Comparison of ENCODE assay signal across 8 cellular contexts in the genomic region with DNA sequence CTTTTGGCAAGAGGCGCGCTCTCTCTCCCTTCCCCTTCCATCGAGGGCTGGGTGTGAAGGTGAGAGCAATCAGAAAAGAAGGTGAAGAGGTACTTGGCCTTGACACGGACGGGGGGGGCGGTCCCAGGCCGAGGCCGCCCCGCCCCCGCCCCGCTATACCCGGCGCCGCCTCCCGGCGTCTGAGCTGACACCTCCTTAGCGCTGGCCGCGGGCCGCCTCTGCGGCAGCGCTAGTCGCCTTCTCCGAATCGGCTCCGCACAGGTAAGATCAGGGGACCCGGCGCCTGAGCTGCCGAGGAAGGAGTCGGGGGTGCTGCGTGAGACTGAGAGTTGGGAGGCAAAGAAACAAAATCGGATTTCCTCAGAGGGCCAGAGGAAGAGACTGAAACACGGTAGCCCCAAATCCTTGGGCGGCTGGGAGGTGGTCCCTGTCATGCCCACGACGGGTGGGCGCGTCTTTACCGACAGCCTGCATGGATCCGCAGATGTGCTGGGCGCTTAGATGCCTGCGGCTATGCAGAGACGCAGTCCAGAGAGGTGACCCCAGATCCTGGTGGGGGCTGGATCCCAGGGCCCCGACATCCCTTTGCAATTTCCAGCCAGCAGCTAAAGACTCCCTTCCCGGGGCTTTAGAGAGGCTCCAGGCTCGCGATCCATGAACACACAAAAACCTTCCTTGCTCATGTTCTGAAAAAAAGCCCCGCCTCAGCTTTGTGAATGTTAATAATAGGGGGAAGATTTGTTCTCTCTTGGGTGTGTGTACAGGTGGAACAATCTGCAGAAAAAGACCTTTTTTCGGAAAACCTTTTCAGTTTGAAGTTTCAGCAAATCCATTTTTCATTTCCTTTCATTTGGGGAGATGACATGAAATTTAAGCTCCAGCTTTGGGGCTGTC. TPM values are rescaled to one million over a fixed set of nuclear protein-coding genes. Genes with fewer than 3 reads are reported as not detected.
DNase-seq lines count a peak whose midpoint lies in the region; ATAC-seq and TF ChIP-seq lines count a peak whose summit lies in the region.

A gene with protein sequence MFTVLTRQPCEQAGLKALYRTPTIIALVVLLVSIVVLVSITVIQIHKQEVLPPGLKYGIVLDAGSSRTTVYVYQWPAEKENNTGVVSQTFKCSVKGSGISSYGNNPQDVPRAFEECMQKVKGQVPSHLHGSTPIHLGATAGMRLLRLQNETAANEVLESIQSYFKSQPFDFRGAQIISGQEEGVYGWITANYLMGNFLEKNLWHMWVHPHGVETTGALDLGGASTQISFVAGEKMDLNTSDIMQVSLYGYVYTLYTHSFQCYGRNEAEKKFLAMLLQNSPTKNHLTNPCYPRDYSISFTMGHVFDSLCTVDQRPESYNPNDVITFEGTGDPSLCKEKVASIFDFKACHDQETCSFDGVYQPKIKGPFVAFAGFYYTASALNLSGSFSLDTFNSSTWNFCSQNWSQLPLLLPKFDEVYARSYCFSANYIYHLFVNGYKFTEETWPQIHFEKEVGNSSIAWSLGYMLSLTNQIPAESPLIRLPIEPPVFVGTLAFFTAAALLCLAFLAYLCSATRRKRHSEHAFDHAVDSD (plus strand): TSS at position 184 of the 894 bp plus-strand sequence. CDS start 874 bp downstream, outside the sequence.

- H3K27ac ChIP-seq in WERI-Rb-1: no peak within 1 kb of the TSS

- no peak for TF ChIP-seq CTCF in GM06990 (IDR thresholded peaks at IDR 0.05; ENCODE audit: insufficient read depth, low read length, poor library complexity, severe bottlenecking)
- no peak for TF ChIP-seq CTCF in WERI-Rb-1 (IDR thresholded peaks at IDR 0.05; ENCODE audit: low read depth, low read length)

- DNase-seq in GM06990 (ENCODE audit: extremely low read depth, insufficient read length): peak; percentile 17
- peak; percentile 52 for DNase-seq in WERI-Rb-1
- peak; percentile 65 for DNase-seq in cerebellar cortex (ENCODE audit: low spot score)
- DNase-seq in left lobe of liver (ENCODE audit: low spot score): no peak
- peak; percentile 22 to 30 for DNase-seq in stimulated activated CD4-positive, alpha-beta T cell treated with anti-CD3 and anti-CD28 coated beads, Interleukin-4, amount 100 ng/mL, for 48 hours (ENCODE audit: low read depth in 2 of 2)
- DNase-seq in inferior parietal cortex (ENCODE audit: extremely low spot score): no peak
- DNase-seq in pons (ENCODE audit: low spot score): no peak

- no peaks in the 10 kb centered on the region for H3K9me3 ChIP-seq in WERI-Rb-1 (ENCODE audit: severe bottlenecking)

- ATAC-seq in left lobe of liver (peak; percentile 94), GM21825 (IDR thresholded peaks at IDR 0.05; ENCODE audit: unreplicated experiment) (no peak)

- H3K36me3 ChIP-seq in GM06990 (ENCODE audit: control insufficient read depth, insufficient read depth, low read length) (no peaks in the 10 kb centered on the region), WERI-Rb-1 (no peaks in the 10 kb centered on the region)

- no peak within 1 kb of the TSS for H3K4me3 ChIP-seq in GM06990 (replicated peaks; ENCODE audit: low read depth, low read length)
- peak within 1 kb of the TSS; percentile 66 for H3K4me3 ChIP-seq in WERI-Rb-1 (ENCODE audit: low read depth, low read length)

- H3K27me3 ChIP-seq in GM06990 (replicated peaks; ENCODE audit: control insufficient read depth, insufficient read depth, low read length): peaks cover 2% of the 10 kb centered on the region; the same call in 1 of the 2 replicates
- peaks cover 5% of the 10 kb centered on the region for H3K27me3 ChIP-seq in WERI-Rb-1 (ENCODE audit: insufficient read depth, low read depth, severe bottlenecking)

RNA-seq across cellular contexts. Expression of the gene that starts here (rescaled TPM):
- total RNA-seq in left lobe of liver: not detected

Comparison
In these comparisons a context has a peak if more than half of its experiments do, and no peak if none do; other contexts are left out.
1. Peak in ATAC-seq in left lobe of liver; RNA of the gene not detected or under 1 TPM.
2. DNase-seq: peak in GM06990 (single experiment), WERI-Rb-1 (single experiment), cerebellar cortex (single experiment) and stimulated activated CD4-positive, alpha-beta T cell treated with anti-CD3 and anti-CD28 coated beads, Interleukin-4, amount 100 ng/mL, for 48 hours (2 of 2); none in left lobe of liver (single experiment), inferior parietal cortex (single experiment) and pons (single experiment).